9 cellular contexts compared by ENCODE assay signal in genomic region chr7:105673367-105674188, GRCh38.
DNase-seq lines count a peak whose midpoint lies in the region; ATAC-seq, FAIRE-seq and TF ChIP-seq lines count a peak whose summit lies in the region.
"Had no signal": no experiment of that assay in that cellular context is flagged by ENCODE, and none has a peak within 500 bp of the region (broad histone marks: within the 10 kb centered on the region; RNA-seq: fewer than 3 reads in every experiment).

No MANE protein-coding gene starts in this region.

- H3K4me1 ChIP-seq in adrenal gland (replicated peaks in 1 of 2) (peaks cover 22 to 48% of the 10 kb centered on the region in 2 donors), mesenchymal stem cell (ENCODE audit: control insufficient read depth, insufficient read depth, low read depth, low read length) (peaks cover 2% of the 10 kb centered on the region)

- H3K9me3 ChIP-seq in adrenal gland (replicated peaks in 1 of 3) (no peaks in the 10 kb centered on the region), mesenchymal stem cell (ENCODE audit: control insufficient read depth, low read length) (no peaks in the 10 kb centered on the region)
- H3K9me3 ChIP-seq: ascending aorta had no signal

- no peak overlapping the region for H3K18ac ChIP-seq in mesenchymal stem cell (ENCODE audit: low read depth in 1 of 2, low read length in 2 of 2)

- TF ChIP-seq CTCF in adrenal gland (IDR thresholded peaks at IDR 0.05) (no peak), natural killer cell (IDR thresholded peaks at IDR 0.05) (no peak)

- no peak for ATAC-seq in natural killer cell

- H3K4ac ChIP-seq in mesenchymal stem cell (ENCODE audit: low read depth in 1 of 2, low read length in 2 of 2): no peak overlapping the region

- no peaks in the 10 kb centered on the region for H3K27me3 ChIP-seq in adrenal gland
- H3K27me3 ChIP-seq in mesenchymal stem cell (ENCODE audit: control insufficient read depth in 1 of 2, insufficient read depth in 1 of 2, low read length in 2 of 2): no peaks in the 10 kb centered on the region
- H3K27me3 ChIP-seq: ascending aorta had no signal

- H3K36me3 Mint-ChIP-seq in natural killer cell: no peaks in the 10 kb centered on the region

- no peak overlapping the region for H3K4me2 ChIP-seq in mesenchymal stem cell (ENCODE audit: low read length, poor library complexity, severe bottlenecking)

- no peak overlapping the region for H2AFZ ChIP-seq in mesenchymal stem cell (ENCODE audit: low read depth, low read length)

- H3K4me3 ChIP-seq in adrenal gland (no peak overlapping the region), mesenchymal stem cell (ENCODE audit: insufficient read depth in 1 of 2, low read depth in 1 of 2, low read length in 2 of 2) (no peak overlapping the region)
- H3K4me3 ChIP-seq: ascending aorta had no signal

- no peaks in the 10 kb centered on the region for H3K9me3 Mint-ChIP-seq in natural killer cell

- FAIRE-seq in GM19239 (lab: Jason Lieb, UNC): no peak

- DNase-seq in DMS79 treated with DMSO at 0.1 percent for 48 hours (lab: John Stamatoyannopoulos, UW): peak; percentile 99
- peak; percentile 44 for DNase-seq in NCI-H1417 treated with DMSO at 0.1 percent for 48 hours (lab: John Stamatoyannopoulos, UW)
- DNase-seq in adrenal gland: peak; percentile 61 to 92 (median 86)
- DNase-seq in natural killer cell: no peak
- no peak for DNase-seq in amygdala (lab: John Stamatoyannopoulos, UW)
- DNase-seq in GM19239 (ENCODE audit: insufficient read length, low spot score): no peak
- DNase-seq in mesenchymal stem cell: no peak
- DNase-seq in activated CD4-positive, CD25-positive, alpha-beta regulatory T cell treated with anti-CD3 and anti-CD28 coated beads, Interleukin-2, amount 50 U/mL, for 72 hours: no peak

- WGBS in adrenal gland, 4 donors: 27 to 42% (median 39%) methylated on average over 8 to 9 of the region's 9 CpGs
- WGBS in mesenchymal stem cell: 95% methylated on average over 7 of the region's 9 CpGs

- no peak overlapping the region for H2BK120ac ChIP-seq in mesenchymal stem cell (ENCODE audit: low read depth, low read length)

- H3K14ac ChIP-seq in mesenchymal stem cell (ENCODE audit: low read length in 2 of 2): no peak overlapping the region

- H3K27ac ChIP-seq in adrenal gland (peak overlapping the region in 4 of 5 donors; percentile 26 to 83 (median 71)), mesenchymal stem cell (ENCODE audit: low read length, poor library complexity, severe bottlenecking) (no peak overlapping the region)
- H3K27ac ChIP-seq: ascending aorta had no signal

- no peak overlapping the region for H4K91ac ChIP-seq in mesenchymal stem cell (ENCODE audit: low read length)

- peaks cover 3% of the 10 kb centered on the region for H3K79me1 ChIP-seq in mesenchymal stem cell (replicated peaks; ENCODE audit: low read length, poor library complexity, severe bottlenecking)

- no peak overlapping the region for H3K4me3 Mint-ChIP-seq in natural killer cell

- H3K9ac ChIP-seq in mesenchymal stem cell (ENCODE audit: low read length): no peak overlapping the region

- H3K27me3 Mint-ChIP-seq in natural killer cell (ENCODE audit: low read depth in 2 of 2): no peaks in the 10 kb centered on the region

- TF ChIP-seq POLR2A in adrenal gland (IDR thresholded peaks at IDR 0.05): no peak

- no peaks in the 10 kb centered on the region for H3K36me3 ChIP-seq in adrenal gland (replicated peaks in 1 of 2)
- no peaks in the 10 kb centered on the region for H3K36me3 ChIP-seq in mesenchymal stem cell (ENCODE audit: control insufficient read depth in 1 of 2, insufficient read depth in 2 of 2, low read depth in 1 of 2, low read length in 2 of 2)
- H3K36me3 ChIP-seq: ascending aorta had no signal

- peaks cover 34 to 40% of the 10 kb centered on the region in 2 donors for H3K4me1 Mint-ChIP-seq in natural killer cell

- no peak overlapping the region for H3K23ac ChIP-seq in mesenchymal stem cell (ENCODE audit: low read length in 2 of 2)

- H3K27ac Mint-ChIP-seq in natural killer cell: peak overlapping the region; percentile 67 to 84

- no peak overlapping the region for H2BK15ac ChIP-seq in mesenchymal stem cell (ENCODE audit: low read depth, poor library complexity, severe bottlenecking)

- no peak overlapping the region for H4K8ac ChIP-seq in mesenchymal stem cell (ENCODE audit: low read length)

- no peak overlapping the region for H2AK5ac ChIP-seq in mesenchymal stem cell (ENCODE audit: low read length, severe bottlenecking)

- no peak overlapping the region for H2BK5ac ChIP-seq in mesenchymal stem cell (ENCODE audit: low read depth, low read length, poor library complexity, severe bottlenecking)

- intact Hi-C loops in adrenal gland (cut with DNase I): no loop called here
- intact Hi-C loops in natural killer cell (cut with micrococcal nuclease): loop anchor here (10.0 kb wide), 1 partner anchor 131 kb away; no protein-coding TSS in a partner anchor

- H2BK12ac ChIP-seq in mesenchymal stem cell (ENCODE audit: low read length in 2 of 2): no peak overlapping the region

Comparison
In these comparisons a context has a peak if more than half of its experiments do, and no peak if none do; other contexts are left out.
1. DNase-seq: peak in DMS79 treated with DMSO at 0.1 percent for 48 hours (single experiment), NCI-H1417 treated with DMSO at 0.1 percent for 48 hours (single experiment) and adrenal gland (7 of 7); none in natural killer cell (single experiment), amygdala (0 of 56), GM19239 (single experiment), mesenchymal stem cell (single experiment) and activated CD4-positive, CD25-positive, alpha-beta regulatory T cell treated with anti-CD3 and anti-CD28 coated beads, Interleukin-2, amount 50 U/mL, for 72 hours (single experiment).